13 cellular contexts compared by ENCODE assay signal in genomic region chr19:5926641-5927438, GRCh38. TPM values are rescaled to one million over a fixed set of nuclear protein-coding genes. Genes with fewer than 3 reads are reported as not detected.
A peak's percentile ranks its signal among the peaks of the same experiment; 100 is the strongest.
DNase-seq lines count a peak whose midpoint lies in the region; ATAC-seq and TF ChIP-seq lines count a peak whose summit lies in the region.
"Had no signal": no experiment of that assay in that cellular context is flagged by ENCODE, and none has a peak within 500 bp of the region (broad histone marks: within the 10 kb centered on the region; RNA-seq: fewer than 3 reads in every experiment).

No MANE protein-coding gene starts in this region.

- H3K27ac ChIP-seq in vagina = peak overlapping the region; percentile 76
- H3K27ac ChIP-seq: HL-60 had no signal

- H3K9me3 ChIP-seq in vagina = no peaks in the 10 kb centered on the region

- TF ChIP-seq POLR2A in vagina (IDR thresholded peaks at IDR 0.05) = no peak

- H3K4me3 Mint-ChIP-seq in activated naive CD4-positive, alpha-beta T cell treated with anti-CD3 and anti-CD28 coated beads, Interleukin-2, amount 10 ng/mL, durations not matched to agents 7 days and 5 days = no peak overlapping the region
- H3K4me3 Mint-ChIP-seq in activated naive CD4-positive, alpha-beta T cell treated with anti-CD3 and anti-CD28 coated beads for 36 hours = no peak overlapping the region
- peak overlapping the region; percentile 11 for H3K4me3 Mint-ChIP-seq in nephron progenitor cell

- H3K4me1 Mint-ChIP-seq in activated naive CD4-positive, alpha-beta T cell treated with anti-CD3 and anti-CD28 coated beads, Interleukin-2, amount 10 ng/mL, durations not matched to agents 7 days and 5 days = no peaks in the 10 kb centered on the region
- no peaks in the 10 kb centered on the region for H3K4me1 Mint-ChIP-seq in activated naive CD4-positive, alpha-beta T cell treated with anti-CD3 and anti-CD28 coated beads for 36 hours (ENCODE audit: low read depth)
- H3K4me1 Mint-ChIP-seq in nephron progenitor cell = peaks cover 66% of the 10 kb centered on the region

- CTCF ChIA-PET in activated naive CD4-positive, alpha-beta T cell treated with anti-CD3 and anti-CD28 coated beads, Interleukin-2, amount 10 ng/mL, durations not matched to agents 7 days and 5 days (lab: Charles Lee) = interaction anchor here (0.6 kb wide), 1 partner anchor 20 kb away, joined by 3 read pairs; no protein-coding TSS in a partner anchor
- CTCF ChIA-PET in activated naive CD4-positive, alpha-beta T cell treated with anti-CD3 and anti-CD28 coated beads for 36 hours (lab: Charles Lee) = no interaction called here

- H3K36me3 ChIP-seq in vagina = peaks cover 0 to 94% of the 10 kb centered on the region in 2 donors

- H3K4me1 ChIP-seq in vagina = peaks cover 24% of the 10 kb centered on the region

- no peak for DNase-seq in activated naive CD4-positive, alpha-beta T cell treated with anti-CD3 and anti-CD28 coated beads, Interleukin-2, amount 10 ng/mL, durations not matched to agents 7 days and 5 days
- DNase-seq in activated naive CD4-positive, alpha-beta T cell treated with anti-CD3 and anti-CD28 coated beads for 36 hours = no peak
- peak; percentile 84 for DNase-seq in fibroblast of villous mesenchyme (ENCODE audit: low read depth)
- peak; percentile 70 for DNase-seq in nephron progenitor cell
- DNase-seq in vagina (ENCODE audit: extremely low spot score in 2 of 2) = peak in 1 of 2 donors; percentile 94
- DNase-seq in activated naive CD4-positive, alpha-beta T cell treated with anti-CD3 and anti-CD28 coated beads, Interleukin-2, amount 50 U/mL, for 72 hours (ENCODE audit: low spot score in 2 of 2) = no peak
- DNase-seq: 8988T; activated effector memory CD4-positive, alpha-beta T cell treated with anti-CD3 and anti-CD28 coated beads, Interleukin-2, amount 50 U/mL, for 16 hours; NCI-H146 had no signal

- intact Hi-C loops in activated naive CD4-positive, alpha-beta T cell treated with anti-CD3 and anti-CD28 coated beads for 36 hours (cut with micrococcal nuclease) = no loop called here
- intact Hi-C loops in vagina (cut with DNase I) = no loop called here

- H3K4me3 ChIP-seq in fibroblast of villous mesenchyme (ENCODE audit: low read depth, low read length) = no peak overlapping the region
- no peak overlapping the region for H3K4me3 ChIP-seq in vagina

- TF ChIP-seq CTCF in fibroblast of villous mesenchyme (IDR thresholded peaks at IDR 0.05; ENCODE audit: insufficient read depth, low read depth, low read length) (no peak), nephron progenitor cell (IDR thresholded peaks at IDR 0.05) (no peak), vagina (IDR thresholded peaks at IDR 0.05) (no peak)

- peak overlapping the region; percentile 49 for H3K27ac Mint-ChIP-seq in activated naive CD4-positive, alpha-beta T cell treated with anti-CD3 and anti-CD28 coated beads, Interleukin-2, amount 10 ng/mL, durations not matched to agents 7 days and 5 days
- H3K27ac Mint-ChIP-seq in activated naive CD4-positive, alpha-beta T cell treated with anti-CD3 and anti-CD28 coated beads for 36 hours = no peak overlapping the region
- H3K27ac Mint-ChIP-seq in nephron progenitor cell = peak overlapping the region; percentile 99
- H3K27ac Mint-ChIP-seq in activated naive CD4-positive, alpha-beta T cell treated with anti-CD3 and anti-CD28 coated beads, Interleukin-2, amount 50 U/mL, for 72 hours = peak overlapping the region in 1 of 2 donors; percentile 60

- H3K27me3 Mint-ChIP-seq in activated naive CD4-positive, alpha-beta T cell treated with anti-CD3 and anti-CD28 coated beads, Interleukin-2, amount 10 ng/mL, durations not matched to agents 7 days and 5 days = no peaks in the 10 kb centered on the region
- H3K27me3 Mint-ChIP-seq in activated naive CD4-positive, alpha-beta T cell treated with anti-CD3 and anti-CD28 coated beads for 36 hours (ENCODE audit: low read depth) = no peaks in the 10 kb centered on the region
- no peaks in the 10 kb centered on the region for H3K27me3 Mint-ChIP-seq in nephron progenitor cell (ENCODE audit: low read depth, poor library complexity)

- ATAC-seq in GM18520 (IDR thresholded peaks at IDR 0.05; ENCODE audit: unreplicated experiment) (no peak), GM19452 (IDR thresholded peaks at IDR 0.05; ENCODE audit: unreplicated experiment) (no peak)
- no peak for ATAC-seq in activated naive CD4-positive, alpha-beta T cell treated with anti-CD3 and anti-CD28 coated beads, Interleukin-2, amount 50 U/mL, for 72 hours

- H3K36me3 Mint-ChIP-seq in activated naive CD4-positive, alpha-beta T cell treated with anti-CD3 and anti-CD28 coated beads, Interleukin-2, amount 10 ng/mL, durations not matched to agents 7 days and 5 days = peaks cover 42% of the 10 kb centered on the region
- H3K36me3 Mint-ChIP-seq in activated naive CD4-positive, alpha-beta T cell treated with anti-CD3 and anti-CD28 coated beads for 36 hours (ENCODE audit: low read depth) = peaks cover 38% of the 10 kb centered on the region
- H3K36me3 Mint-ChIP-seq in nephron progenitor cell (ENCODE audit: low read depth) = peaks cover 68% of the 10 kb centered on the region
- peaks cover 0 to 6% of the 10 kb centered on the region in 2 donors for H3K36me3 Mint-ChIP-seq in activated naive CD4-positive, alpha-beta T cell treated with anti-CD3 and anti-CD28 coated beads, Interleukin-2, amount 50 U/mL, for 72 hours

- no peaks in the 10 kb centered on the region for H3K27me3 ChIP-seq in vagina

- no peaks in the 10 kb centered on the region for H3K9me3 Mint-ChIP-seq in activated naive CD4-positive, alpha-beta T cell treated with anti-CD3 and anti-CD28 coated beads, Interleukin-2, amount 10 ng/mL, durations not matched to agents 7 days and 5 days
- no peaks in the 10 kb centered on the region for H3K9me3 Mint-ChIP-seq in activated naive CD4-positive, alpha-beta T cell treated with anti-CD3 and anti-CD28 coated beads for 36 hours
- H3K9me3 Mint-ChIP-seq in nephron progenitor cell = no peaks in the 10 kb centered on the region
- no peaks in the 10 kb centered on the region for H3K9me3 Mint-ChIP-seq in activated naive CD4-positive, alpha-beta T cell treated with anti-CD3 and anti-CD28 coated beads, Interleukin-2, amount 50 U/mL, for 72 hours

RNA-seq across cellular contexts. Expression of gene CAPS, which starts 12.8 kb away (rescaled TPM):
- total RNA-seq in activated naive CD4-positive, alpha-beta T cell treated with anti-CD3 and anti-CD28 coated beads for 36 hours = 1 to 10 TPM; 2.1 to 2.8 TPM
- total RNA-seq in fibroblast of villous mesenchyme (1.7 and 3.9 TPM in 2 replicates), vagina (35.8 TPM)
- total RNA-seq in activated naive CD4-positive, alpha-beta T cell treated with anti-CD3 and anti-CD28 coated beads, Interleukin-2, amount 50 U/mL, for 72 hours = 1 to 10 TPM; 5.1 to 6.0 TPM

RNA-seq across cellular contexts. Expression of gene VMAC, which starts 22.2 kb away (rescaled TPM):
- total RNA-seq in activated naive CD4-positive, alpha-beta T cell treated with anti-CD3 and anti-CD28 coated beads for 36 hours = 1 to 10 TPM; 1.5 to 2.0 TPM
- total RNA-seq in fibroblast of villous mesenchyme (5.2 and 6.8 TPM in 2 replicates), vagina (7.9 TPM)
- 1 to 10 TPM; 3.8 to 3.9 TPM for total RNA-seq in activated naive CD4-positive, alpha-beta T cell treated with anti-CD3 and anti-CD28 coated beads, Interleukin-2, amount 50 U/mL, for 72 hours

RNA-seq across cellular contexts. Expression of gene NDUFA11, which starts 23.2 kb away (rescaled TPM):
- 100 to 1,000 TPM; 226 to 228 TPM for total RNA-seq in activated naive CD4-positive, alpha-beta T cell treated with anti-CD3 and anti-CD28 coated beads for 36 hours
- total RNA-seq in fibroblast of villous mesenchyme (257 and 321 TPM in 2 replicates), vagina (318 TPM)
- total RNA-seq in activated naive CD4-positive, alpha-beta T cell treated with anti-CD3 and anti-CD28 coated beads, Interleukin-2, amount 50 U/mL, for 72 hours = 100 to 1,000 TPM; 206 to 224 TPM

RNA-seq across cellular contexts. Expression of gene RANBP3, which starts 51.1 kb away (rescaled TPM):
- total RNA-seq in activated naive CD4-positive, alpha-beta T cell treated with anti-CD3 and anti-CD28 coated beads for 36 hours = 10 to 100 TPM; 77.9 to 80.5 TPM
- total RNA-seq in fibroblast of villous mesenchyme = 45.8 and 47.4 TPM in 2 replicates
- 110 TPM for total RNA-seq in vagina
- total RNA-seq in activated naive CD4-positive, alpha-beta T cell treated with anti-CD3 and anti-CD28 coated beads, Interleukin-2, amount 50 U/mL, for 72 hours = 100 to 1,000 TPM in 1 of 2 donors, 10 to 100 TPM in 1; 89.6 to 112 TPM

RNA-seq across cellular contexts. Expression of gene FUT5, which starts 56.5 kb away (rescaled TPM):
- under 1 TPM; 0.19 to 0.30 TPM for total RNA-seq in activated naive CD4-positive, alpha-beta T cell treated with anti-CD3 and anti-CD28 coated beads for 36 hours
- total RNA-seq in fibroblast of villous mesenchyme (not detected in 2 replicates), vagina (not detected)
- total RNA-seq in activated naive CD4-positive, alpha-beta T cell treated with anti-CD3 and anti-CD28 coated beads, Interleukin-2, amount 50 U/mL, for 72 hours = under 1 TPM; 0.23 to 0.36 TPM
- total RNA-seq: lower leg skin had no signal

Comparison
In these comparisons a context has a peak if more than half of its experiments do, and no peak if none do; other contexts are left out.
1. DNase-seq: peak in fibroblast of villous mesenchyme (single experiment) and nephron progenitor cell (single experiment); none in activated naive CD4-positive, alpha-beta T cell treated with anti-CD3 and anti-CD28 coated beads, Interleukin-2, amount 10 ng/mL, durations not matched to agents 7 days and 5 days (single experiment), activated naive CD4-positive, alpha-beta T cell treated with anti-CD3 and anti-CD28 coated beads for 36 hours (single experiment) and activated naive CD4-positive, alpha-beta T cell treated with anti-CD3 and anti-CD28 coated beads, Interleukin-2, amount 50 U/mL, for 72 hours (0 of 2).